9 cellular contexts compared by ENCODE assay signal in genomic region chr19:7098701-7099596, GRCh38. TPM values are rescaled to one million over a fixed set of nuclear protein-coding genes. Genes with fewer than 3 reads are reported as not detected.
DNase-seq lines count a peak whose midpoint lies in the region; ATAC-seq, FAIRE-seq and TF ChIP-seq lines count a peak whose summit lies in the region.
"Had no signal": no experiment of that assay in that cellular context is flagged by ENCODE, and none has a peak within 500 bp of the region (broad histone marks: within the 10 kb centered on the region; RNA-seq: fewer than 3 reads in every experiment).

No MANE protein-coding gene starts in this region.

- peaks cover 15% of the 10 kb centered on the region for H3K4me1 Mint-ChIP-seq in CD14-positive monocyte
- H3K4me1 Mint-ChIP-seq in dendritic cell treated with granulocyte-macrophage colony-stimulating factor and Interleukin-4, amounts not matched to agents 40 ng/mL and 50 ng/mL, for 4 days (ENCODE audit: low read depth), result peaks cover 22% of the 10 kb centered on the region

- peak overlapping the region; percentile 82 for H3K27ac ChIP-seq in HepG2 (ENCODE audit: extremely low read length, insufficient read depth, low read length)

- H3K4me3 ChIP-seq in HepG2 (replicated peaks in 1 of 3; ENCODE audit: insufficient read depth in 1 of 3, low read depth in 2 of 3, low read length in 3 of 3), result peak overlapping the region; percentile 66 to 83 (median 77)

- no peak for TF ChIP-seq EP300 in HepG2 (IDR thresholded peaks at IDR 0.05; ENCODE audit: low read depth in 2 of 2, low read length in 2 of 2)
- TF ChIP-seq EP300 in HepG2 (CRISPR knock-in tag; IDR thresholded peaks at IDR 0.05; ENCODE audit: borderline replicate concordance), result no peak

- CTCF ChIA-PET in HepG2 (lab: Yijun Ruan, JAX; ENCODE audit: low intra/inter-chr PET ratio, low total read pairs), result interaction anchor here (0.9 kb wide), 1 partner anchor 10 kb away, joined by 3 read pairs; no protein-coding TSS in a partner anchor

- H3K4me3 Mint-ChIP-seq in CD14-positive monocyte, result peak overlapping the region; percentile 84 to 94
- H3K4me3 Mint-ChIP-seq in dendritic cell treated with granulocyte-macrophage colony-stimulating factor and Interleukin-4, amounts not matched to agents 40 ng/mL and 50 ng/mL, for 4 days, result peak overlapping the region; percentile 92

- no peaks in the 10 kb centered on the region for H3K27me3 ChIP-seq in HepG2 (ENCODE audit: control insufficient read depth in 1 of 2, insufficient read depth in 2 of 2, low read length in 2 of 2)

- WGBS in HepG2 (ENCODE audit: low lambda C conversion rate), result under 1% methylated on average over 58 of the region's 78 CpGs

- H3K4me1 ChIP-seq in HepG2 (ENCODE audit: insufficient read depth, low read length), result peaks cover 37% of the 10 kb centered on the region

- peaks cover 3 to 5% of the 10 kb centered on the region in 2 donors for H3K36me3 Mint-ChIP-seq in CD14-positive monocyte
- H3K36me3 Mint-ChIP-seq in dendritic cell treated with granulocyte-macrophage colony-stimulating factor and Interleukin-4, amounts not matched to agents 40 ng/mL and 50 ng/mL, for 4 days (ENCODE audit: low read depth), result peaks cover 46% of the 10 kb centered on the region

- intact Hi-C loops in CD14-positive monocyte (cut with micrococcal nuclease), result no loop called here
- intact Hi-C loops in dendritic cell treated with granulocyte-macrophage colony-stimulating factor and Interleukin-4, amounts not matched to agents 40 ng/mL and 50 ng/mL, for 4 days (cut with micrococcal nuclease), result no loop called here
- intact Hi-C loops in HepG2 (cut with micrococcal nuclease; ENCODE audit: unreplicated experiment), result no loop called here

- no TSS peak for BruUV-seq in HepG2 (replicated peaks; lab: Mats Ljungman, UMichigan)

- H3K79me2 ChIP-seq in HepG2 (ENCODE audit: insufficient read depth, low read length), result no peaks in the 10 kb centered on the region

- peaks cover 6% of the 10 kb centered on the region; the same call in 1 of the 2 replicates for H3K9me3 ChIP-seq in HepG2 (ENCODE audit: low read length)

- peak overlapping the region; percentile 77 for H3K9ac ChIP-seq in HepG2 (ENCODE audit: insufficient read depth, low read depth, low read length)

- ATAC-seq in GM19372 (IDR thresholded peaks at IDR 0.05; ENCODE audit: low read depth, unreplicated experiment) (peak; percentile 79), HG03520 (IDR thresholded peaks at IDR 0.05; ENCODE audit: unreplicated experiment) (peak; percentile 76), HepG2 (peak; percentile 95)

- H3K36me3 ChIP-seq in HepG2 (replicated peaks in 1 of 2; ENCODE audit: control insufficient read depth in 1 of 2, insufficient read depth in 2 of 2, low read length in 2 of 2), result no peaks in the 10 kb centered on the region

- no peak overlapping the region for H2AFZ ChIP-seq in HepG2 (ENCODE audit: low read length)

- H3K9me3 Mint-ChIP-seq in CD14-positive monocyte, result peaks cover 24 to 49% (median 45%) of the 10 kb centered on the region in 7 donors
- H3K9me3 Mint-ChIP-seq in dendritic cell treated with granulocyte-macrophage colony-stimulating factor and Interleukin-4, amounts not matched to agents 40 ng/mL and 50 ng/mL, for 4 days, result peaks cover 42% of the 10 kb centered on the region

- DNase-seq in CD14-positive monocyte (ENCODE audit: low spot score), result peak; percentile 90
- peak; percentile 98 for DNase-seq in NCI-H69 (lab: John Stamatoyannopoulos, UW)
- DNase-seq in activated CD4-positive, alpha-beta T cell treated with anti-CD3 and anti-CD28 coated beads, Interleukin-2, amount 50 U/mL, for 24 hours (ENCODE audit: low read depth in 1 of 2, low spot score in 1 of 2), result peak; percentile 79 to 83
- DNase-seq in HepG2 (ENCODE audit: low spot score), result peak; percentile 80
- DNase-seq in stimulated activated CD4-positive, alpha-beta T cell treated with anti-CD3 and anti-CD28 coated beads, Interleukin-2, amount 100 ng/mL, for 4 hours (ENCODE audit: low read depth), result peak; percentile 76

- in situ Hi-C loops in HepG2 (cut with HindIII; ENCODE audit: extremely low pct_ligation_motif_present, low pct_unique_long_range_greater_than_20kb), result no loop called here

- TF ChIP-seq CTCF in CD14-positive monocyte (IDR thresholded peaks at IDR 0.05), result no peak
- peak; percentile 27; the same call in 1 of the 2 replicates for TF ChIP-seq CTCF in HepG2 (CRISPR knock-in tag; IDR thresholded peaks at IDR 0.05)

- H3K27ac Mint-ChIP-seq in CD14-positive monocyte, result peak overlapping the region; percentile 91 to 96 (median 95)
- H3K27ac Mint-ChIP-seq in dendritic cell treated with granulocyte-macrophage colony-stimulating factor and Interleukin-4, amounts not matched to agents 40 ng/mL and 50 ng/mL, for 4 days, result peak overlapping the region; percentile 99

- H4K20me1 ChIP-seq in HepG2 (ENCODE audit: insufficient read depth, low read length), result no peaks in the 10 kb centered on the region

- peak; percentile 65 to 71 for TF ChIP-seq POLR2A in HepG2 (IDR thresholded peaks at IDR 0.05; ENCODE audit: insufficient read depth in 1 of 2, low read depth in 2 of 2, low read length in 2 of 2)

- peaks cover 4 to 11% (median 7%) of the 10 kb centered on the region in 3 donors for H3K27me3 Mint-ChIP-seq in CD14-positive monocyte (ENCODE audit: low read depth in 3 of 3)
- H3K27me3 Mint-ChIP-seq in dendritic cell treated with granulocyte-macrophage colony-stimulating factor and Interleukin-4, amounts not matched to agents 40 ng/mL and 50 ng/mL, for 4 days, result peaks cover 7% of the 10 kb centered on the region

- peak; percentile 63 for FAIRE-seq in HepG2 (lab: Jason Lieb, UNC)

- no peak for TF ChIP-seq RAD21 in HepG2 (CRISPR knock-in tag; IDR thresholded peaks at IDR 0.05)

- POLR2A ChIA-PET in HepG2 (lab: Yijun Ruan, JAX), result interaction anchor here (0.5 to 1.4 kb wide), 10 partner anchors 30 to 705 kb away, joined by 3 to 32 read pairs (median 3); partner anchors contain the start of gene ZNF557

- peak overlapping the region; percentile 95 for H3K4me2 ChIP-seq in HepG2 (ENCODE audit: low read depth, low read length)

RNA-seq across cellular contexts. Expression of gene ZNF557, which starts 29.4 kb away (rescaled TPM):
- 1 to 10 TPM; 1.7 to 3.4 TPM for polyA plus RNA-seq in CD14-positive monocyte
- 7.8 and 10.0 TPM in 2 replicates for total RNA-seq in HepG2 (2016; rRNA removed; fragmentation: Illumina TruSeq; extraction: Trizol)
- 0.71 and 0.88 TPM in 2 replicates for total RNA-seq in HepG2 (2016; cell fraction: cytosol; rRNA removed; fragmentation: Illumina TruSeq; extraction: Trizol; ENCODE audit: low read depth)
- total RNA-seq in HepG2 (2016; cell fraction: insoluble cytoplasmic fraction; rRNA removed; fragmentation: Illumina TruSeq; extraction: Trizol), result 8.6 and 9.5 TPM in 2 replicates
- total RNA-seq in HepG2 (2016; cell fraction: membrane; rRNA removed; fragmentation: Illumina TruSeq; extraction: Trizol), result 3.4 and 3.8 TPM in 2 replicates
- total RNA-seq in HepG2 (2016; cell fraction: nucleus; rRNA removed; fragmentation: Illumina TruSeq; extraction: Trizol), result 6.4 and 8.7 TPM in 2 replicates
- polyA plus RNA-seq in HepG2 (2011; rRNA removed), result 2.0 and 2.1 TPM in 2 replicates
- polyA plus RNA-seq in HepG2 (2011; cell fraction: cytosol; rRNA removed), result 1.2 TPM in 2 replicates
- 3.4 TPM in 2 replicates for polyA plus RNA-seq in HepG2 (2011; cell fraction: nucleus; rRNA removed)
- 1.3 and 1.5 TPM in 2 replicates for polyA plus RNA-seq in HepG2 (2012)
- polyA plus RNA-seq in HepG2 (2016; cell fraction: cytosol; fragmentation: Illumina TruSeq; extraction: Trizol; ENCODE audit: low read depth), result 0.40 TPM in 2 replicates
- polyA plus RNA-seq in HepG2 (2016; cell fraction: insoluble cytoplasmic fraction; fragmentation: Illumina TruSeq; extraction: Trizol; ENCODE audit: low read depth), result 2.5 and 2.6 TPM in 2 replicates
- polyA plus RNA-seq in HepG2 (2016; cell fraction: membrane; fragmentation: Illumina TruSeq; extraction: Trizol; ENCODE audit: low read depth), result 0.63 and 0.64 TPM in 2 replicates
- polyA plus RNA-seq in HepG2 (2016; cell fraction: nucleus; fragmentation: Illumina TruSeq; extraction: Trizol; ENCODE audit: insufficient read depth, low read depth), result 5.8 and 6.3 TPM in 2 replicates
- polyA minus RNA-seq in HepG2 (2011; rRNA and poly(A)+ RNA removed; ENCODE audit: low replicate concordance), result 7.5 and 21.3 TPM in 2 replicates
- 3.1 and 4.2 TPM in 2 replicates for polyA minus RNA-seq in HepG2 (2011; cell fraction: cytosol; rRNA and poly(A)+ RNA removed)
- 17.9 and 18.5 TPM in 2 replicates for polyA minus RNA-seq in HepG2 (2011; cell fraction: nucleus; rRNA and poly(A)+ RNA removed)

RNA-seq across cellular contexts. Expression of gene MBD3L3, which starts 40.5 kb away (rescaled TPM):
- polyA plus RNA-seq in CD14-positive monocyte (not detected), HepG2 (2011; rRNA removed) (not detected in 2 replicates)
- not detected in 2 replicates for total RNA-seq in HepG2 (2016; rRNA removed; fragmentation: Illumina TruSeq; extraction: Trizol)
- not detected in 2 replicates for total RNA-seq in HepG2 (2016; cell fraction: cytosol; rRNA removed; fragmentation: Illumina TruSeq; extraction: Trizol; ENCODE audit: low read depth)
- total RNA-seq in HepG2 (2016; cell fraction: insoluble cytoplasmic fraction; rRNA removed; fragmentation: Illumina TruSeq; extraction: Trizol), result not detected in 2 replicates
- not detected in 2 replicates for total RNA-seq in HepG2 (2016; cell fraction: membrane; rRNA removed; fragmentation: Illumina TruSeq; extraction: Trizol)
- not detected in 2 replicates for total RNA-seq in HepG2 (2016; cell fraction: nucleus; rRNA removed; fragmentation: Illumina TruSeq; extraction: Trizol)
- not detected in 2 replicates for polyA plus RNA-seq in HepG2 (2011; cell fraction: cytosol; rRNA removed)
- not detected in 2 replicates for polyA plus RNA-seq in HepG2 (2011; cell fraction: nucleus; rRNA removed)
- not detected in 2 replicates for polyA plus RNA-seq in HepG2 (2012)
- polyA plus RNA-seq in HepG2 (2016; cell fraction: cytosol; fragmentation: Illumina TruSeq; extraction: Trizol; ENCODE audit: low read depth), result not detected in 2 replicates
- not detected in 2 replicates for polyA plus RNA-seq in HepG2 (2016; cell fraction: insoluble cytoplasmic fraction; fragmentation: Illumina TruSeq; extraction: Trizol; ENCODE audit: low read depth)
- polyA plus RNA-seq in HepG2 (2016; cell fraction: membrane; fragmentation: Illumina TruSeq; extraction: Trizol; ENCODE audit: low read depth), result not detected in 2 replicates
- polyA plus RNA-seq in HepG2 (2016; cell fraction: nucleus; fragmentation: Illumina TruSeq; extraction: Trizol; ENCODE audit: insufficient read depth, low read depth), result not detected in 2 replicates
- not detected in 2 replicates for polyA minus RNA-seq in HepG2 (2011; rRNA and poly(A)+ RNA removed; ENCODE audit: low replicate concordance)
- polyA minus RNA-seq in HepG2 (2011; cell fraction: cytosol; rRNA and poly(A)+ RNA removed), result not detected in 2 replicates
- not detected in 2 replicates for polyA minus RNA-seq in HepG2 (2011; cell fraction: nucleus; rRNA and poly(A)+ RNA removed)
- total RNA-seq: subcutaneous adipose tissue had no signal

RNA-seq across cellular contexts. Expression of gene MBD3L2, which starts 49.8 kb away (rescaled TPM):
- polyA plus RNA-seq in CD14-positive monocyte, result not detected
- total RNA-seq in HepG2 (2016; rRNA removed; fragmentation: Illumina TruSeq; extraction: Trizol), result not detected in 2 replicates
- not detected in 2 replicates for total RNA-seq in HepG2 (2016; cell fraction: cytosol; rRNA removed; fragmentation: Illumina TruSeq; extraction: Trizol; ENCODE audit: low read depth)
- not detected in 2 replicates for total RNA-seq in HepG2 (2016; cell fraction: insoluble cytoplasmic fraction; rRNA removed; fragmentation: Illumina TruSeq; extraction: Trizol)
- total RNA-seq in HepG2 (2016; cell fraction: membrane; rRNA removed; fragmentation: Illumina TruSeq; extraction: Trizol), result not detected in 2 replicates
- not detected in 2 replicates for total RNA-seq in HepG2 (2016; cell fraction: nucleus; rRNA removed; fragmentation: Illumina TruSeq; extraction: Trizol)
- polyA plus RNA-seq in HepG2 (2011; rRNA removed), result not detected in 2 replicates
- polyA plus RNA-seq in HepG2 (2011; cell fraction: cytosol; rRNA removed), result not detected in 2 replicates
- not detected in 2 replicates for polyA plus RNA-seq in HepG2 (2011; cell fraction: nucleus; rRNA removed)
- polyA plus RNA-seq in HepG2 (2012), result not detected in 2 replicates
- polyA plus RNA-seq in HepG2 (2016; cell fraction: cytosol; fragmentation: Illumina TruSeq; extraction: Trizol; ENCODE audit: low read depth), result not detected in 2 replicates
- not detected in 2 replicates for polyA plus RNA-seq in HepG2 (2016; cell fraction: insoluble cytoplasmic fraction; fragmentation: Illumina TruSeq; extraction: Trizol; ENCODE audit: low read depth)
- not detected in 2 replicates for polyA plus RNA-seq in HepG2 (2016; cell fraction: membrane; fragmentation: Illumina TruSeq; extraction: Trizol; ENCODE audit: low read depth)
- not detected in 2 replicates for polyA plus RNA-seq in HepG2 (2016; cell fraction: nucleus; fragmentation: Illumina TruSeq; extraction: Trizol; ENCODE audit: insufficient read depth, low read depth)
- polyA minus RNA-seq in HepG2 (2011; rRNA and poly(A)+ RNA removed; ENCODE audit: low replicate concordance), result not detected in 2 replicates
- polyA minus RNA-seq in HepG2 (2011; cell fraction: cytosol; rRNA and poly(A)+ RNA removed), result not detected in 2 replicates
- polyA minus RNA-seq in HepG2 (2011; cell fraction: nucleus; rRNA and poly(A)+ RNA removed), result not detected in 2 replicates
- total RNA-seq: subcutaneous adipose tissue had no signal

RNA-seq across cellular contexts. Expression of gene MBD3L4, which starts 59.0 kb away (rescaled TPM):
- not detected for polyA plus RNA-seq in CD14-positive monocyte
- not detected in 2 replicates for total RNA-seq in HepG2 (2016; rRNA removed; fragmentation: Illumina TruSeq; extraction: Trizol)
- total RNA-seq in HepG2 (2016; cell fraction: cytosol; rRNA removed; fragmentation: Illumina TruSeq; extraction: Trizol; ENCODE audit: low read depth), result not detected in 2 replicates
- not detected in 2 replicates for total RNA-seq in HepG2 (2016; cell fraction: insoluble cytoplasmic fraction; rRNA removed; fragmentation: Illumina TruSeq; extraction: Trizol)
- total RNA-seq in HepG2 (2016; cell fraction: membrane; rRNA removed; fragmentation: Illumina TruSeq; extraction: Trizol), result not detected in 2 replicates
- total RNA-seq in HepG2 (2016; cell fraction: nucleus; rRNA removed; fragmentation: Illumina TruSeq; extraction: Trizol), result not detected in 2 replicates
- not detected in 2 replicates for polyA plus RNA-seq in HepG2 (2011; rRNA removed)
- not detected in 2 replicates for polyA plus RNA-seq in HepG2 (2011; cell fraction: cytosol; rRNA removed)
- polyA plus RNA-seq in HepG2 (2011; cell fraction: nucleus; rRNA removed), result not detected in 2 replicates
- not detected in 2 replicates for polyA plus RNA-seq in HepG2 (2012)
- not detected in 2 replicates for polyA plus RNA-seq in HepG2 (2016; cell fraction: cytosol; fragmentation: Illumina TruSeq; extraction: Trizol; ENCODE audit: low read depth)
- polyA plus RNA-seq in HepG2 (2016; cell fraction: insoluble cytoplasmic fraction; fragmentation: Illumina TruSeq; extraction: Trizol; ENCODE audit: low read depth), result not detected in 2 replicates
- not detected in 2 replicates for polyA plus RNA-seq in HepG2 (2016; cell fraction: membrane; fragmentation: Illumina TruSeq; extraction: Trizol; ENCODE audit: low read depth)
- polyA plus RNA-seq in HepG2 (2016; cell fraction: nucleus; fragmentation: Illumina TruSeq; extraction: Trizol; ENCODE audit: insufficient read depth, low read depth), result not detected in 2 replicates
- polyA minus RNA-seq in HepG2 (2011; rRNA and poly(A)+ RNA removed; ENCODE audit: low replicate concordance), result not detected in 2 replicates
- polyA minus RNA-seq in HepG2 (2011; cell fraction: cytosol; rRNA and poly(A)+ RNA removed), result not detected in 2 replicates
- not detected in 2 replicates for polyA minus RNA-seq in HepG2 (2011; cell fraction: nucleus; rRNA and poly(A)+ RNA removed)
- total RNA-seq: subcutaneous adipose tissue had no signal

Comparison
In these comparisons a context has a peak if more than half of its experiments do, and no peak if none do; other contexts are left out.
1. Peak in every context shown above with its lines: DNase-seq, ATAC-seq, H3K4me3 ChIP-seq and H3K27ac ChIP-seq.